Comparison of ENCODE assay signal across 28 cellular contexts in genomic region chr10:11835061-11835460, GRCh38.
"Had no signal": no experiment of that assay in that cellular context is flagged by ENCODE, and none has a peak within 500 bp of the region (broad histone marks: within the 10 kb centered on the region; RNA-seq: fewer than 3 reads in every experiment).

No MANE protein-coding gene starts in this region.

- H3K4me3 Mint-ChIP-seq: immature natural killer cell; mesothelial cell of epicardium; naive thymus-derived CD4-positive, alpha-beta T cell; natural killer cell treated with Interleukin-12 subunit alpha and Interleukin-12 subunit beta and Interleukin-15 and Interleukin-18, amount 100 ng/mL, for 72 hours; stimulated activated naive B cell treated with anti-CD40 and anti-IgM and Interleukin-4, amounts not matched to agents 10 μg/mL and 1 μg/mL and 100 μg/mL, for 72 hours; type B pancreatic cell had no signal

- H3K9me3 ChIP-seq: left ventricle myocardium inferior, pancreas, prostate gland, stomach, suprapubic skin, thoracic aorta, tibial artery, uterus had no signal

- H3K4me3 ChIP-seq: left ventricle myocardium inferior, lung, pancreas, prostate gland, skin epidermis, stomach, suprapubic skin, thoracic aorta, tibial artery, uterus had no signal

- H3K36me3 Mint-ChIP-seq: immature natural killer cell; natural killer cell treated with Interleukin-12 subunit alpha and Interleukin-12 subunit beta and Interleukin-15 and Interleukin-18, amount 100 ng/mL, for 72 hours; stimulated activated naive B cell treated with anti-CD40 and anti-IgM and Interleukin-4, amounts not matched to agents 10 μg/mL and 1 μg/mL and 100 μg/mL, for 72 hours had no signal

- DNase-seq: hypothalamus; immature natural killer cell; kidney; left ventricle myocardium inferior; mesendoderm; naive thymus-derived CD4-positive, alpha-beta T cell; nucleus accumbens; pancreas; posterior cingulate gyrus; retina; right cardiac atrium; stimulated activated CD4-positive, alpha-beta T cell treated with anti-CD3 and anti-CD28 coated beads, Interleukin-12 subunit alpha, Interleukin-12 subunit beta, amount 100 ng/mL, for 4 hours; stimulated activated CD4-positive, alpha-beta T cell treated with anti-CD3 and anti-CD28 coated beads, Interleukin-15, amount 100 ng/mL, for 24 hours; stimulated activated CD4-positive, alpha-beta T cell treated with anti-CD3 and anti-CD28 coated beads, Interleukin-2, amount 100 ng/mL, for 24 hours; stimulated activated CD4-positive, alpha-beta T cell treated with anti-CD3 and anti-CD28 coated beads, Interleukin-4, amount 100 ng/mL, for 1 hour; stimulated activated naive B cell treated with anti-CD40 and anti-IgM and Interleukin-4, amounts not matched to agents 10 μg/mL and 1 μg/mL and 100 μg/mL, for 72 hours; stimulated activated naive CD8-positive, alpha-beta T cell treated with anti-CD3 and anti-CD28 coated beads, Interleukin-15, Interleukin-2, amounts not matched to agents 100 U/mL and 50 U/mL, for 24 hours; stomach; tibial artery; uterus had no signal

- H3K27me3 ChIP-seq: pancreas, stomach, suprapubic skin, tibial artery, uterus had no signal

- H3K27ac ChIP-seq: left ventricle myocardium inferior, pancreas, prostate gland, skin epidermis, suprapubic skin, thoracic aorta, tibial artery, uterus had no signal

- H3K36me3 ChIP-seq: left ventricle myocardium inferior, pancreas, prostate gland, stomach, suprapubic skin, thoracic aorta, tibial artery, uterus had no signal

- H3K4me1 ChIP-seq: prostate gland, tibial artery, uterus had no signal

- H3K27ac Mint-ChIP-seq: immature natural killer cell; mesothelial cell of epicardium; naive thymus-derived CD4-positive, alpha-beta T cell; natural killer cell treated with Interleukin-12 subunit alpha and Interleukin-12 subunit beta and Interleukin-15 and Interleukin-18, amount 100 ng/mL, for 72 hours; stimulated activated naive B cell treated with anti-CD40 and anti-IgM and Interleukin-4, amounts not matched to agents 10 μg/mL and 1 μg/mL and 100 μg/mL, for 72 hours; type B pancreatic cell had no signal

- H3K27me3 Mint-ChIP-seq: stimulated activated naive B cell treated with anti-CD40 and anti-IgM and Interleukin-4, amounts not matched to agents 10 μg/mL and 1 μg/mL and 100 μg/mL, for 72 hours; type B pancreatic cell had no signal

- ATAC-seq: naive thymus-derived CD4-positive, alpha-beta T cell; natural killer cell treated with Interleukin-12 subunit alpha and Interleukin-12 subunit beta and Interleukin-15 and Interleukin-18, amount 100 ng/mL, for 72 hours; pancreas; right cardiac atrium; stimulated activated naive B cell treated with anti-CD40 and anti-IgM and Interleukin-4, amounts not matched to agents 10 μg/mL and 1 μg/mL and 100 μg/mL, for 72 hours; stimulated activated naive CD8-positive, alpha-beta T cell treated with anti-CD3 and anti-CD28 coated beads, Interleukin-15, Interleukin-2, amounts not matched to agents 100 U/mL and 50 U/mL, for 24 hours had no signal

- H3K9me3 Mint-ChIP-seq: immature natural killer cell; mesothelial cell of epicardium; naive thymus-derived CD4-positive, alpha-beta T cell; natural killer cell treated with Interleukin-12 subunit alpha and Interleukin-12 subunit beta and Interleukin-15 and Interleukin-18, amount 100 ng/mL, for 72 hours; stimulated activated naive B cell treated with anti-CD40 and anti-IgM and Interleukin-4, amounts not matched to agents 10 μg/mL and 1 μg/mL and 100 μg/mL, for 72 hours; type B pancreatic cell had no signal
